22 cellular contexts compared by ENCODE assay signal in the genomic region with DNA sequence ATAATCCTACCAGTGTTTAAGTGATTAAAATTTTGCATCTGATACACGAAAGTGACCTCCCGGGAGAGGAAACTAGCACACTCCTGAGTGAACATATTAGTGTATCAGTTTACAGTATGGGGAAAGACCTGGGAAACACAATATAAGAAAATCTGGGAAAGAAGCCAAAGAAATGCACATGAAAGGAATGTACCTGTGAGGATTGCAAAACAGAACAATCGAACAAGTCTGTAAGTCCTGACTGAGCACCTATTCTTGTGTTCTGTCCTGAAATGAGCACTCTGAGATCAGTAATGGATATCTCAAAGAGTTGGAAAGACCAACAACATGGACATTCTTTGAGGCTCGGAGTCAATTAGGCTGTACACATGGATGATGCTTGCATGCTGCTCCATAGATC.
"Had no signal": no experiment of that assay in that cellular context is flagged by ENCODE, and none has a peak within 500 bp of the region (broad histone marks: within the 10 kb centered on the region; RNA-seq: fewer than 3 reads in every experiment).

No MANE protein-coding gene starts in this region.

- DNase-seq: activated CD4-positive, alpha-beta T cell treated with anti-CD3 and anti-CD28 coated beads, Interleukin-2, amount 10 ng/mL, durations not matched to agents 24 days and 14 days; activated CD8-positive, alpha-beta memory T cell treated with anti-CD3 and anti-CD28 coated beads, Interleukin-2, amount 10 ng/mL, durations not matched to agents 7 days and 5 days; activated CD8-positive, alpha-beta T cell treated with anti-CD3 and anti-CD28 coated beads for 36 hours; activated effector memory CD4-positive, alpha-beta T cell treated with anti-CD3 and anti-CD28 coated beads, Interleukin-2, amount 50 U/mL, for 16 hours; activated naive CD4-positive, alpha-beta T cell treated with anti-CD3 and anti-CD28 coated beads, Interleukin-2, amount 10 ng/mL, durations not matched to agents 7 days and 5 days; activated T-cell treated with anti-CD3 and anti-CD28 coated beads for 4 hours; effector CD4-positive, alpha-beta T cell; foreskin melanocyte; immature natural killer cell; kidney glomerular epithelial cell; left ventricle myocardium inferior; naive thymus-derived CD8-positive, alpha-beta T cell; retina; spleen; stimulated activated CD4-positive, alpha-beta T cell treated with anti-CD3 and anti-CD28 coated beads, Interleukin-4, amount 100 ng/mL, for 1 hour; stimulated activated naive CD4-positive, alpha-beta T cell; testis; trophoblast cell; uterus had no signal

- FAIRE-seq: endometrium had no signal

- H3K27me3 ChIP-seq: neural progenitor cell, spleen, testis, uterus had no signal

- H3K36me3 ChIP-seq: left ventricle myocardium inferior, neural progenitor cell, spleen, uterus had no signal

- ATAC-seq: activated CD4-positive, CD25-positive, alpha-beta regulatory T cell treated with anti-CD3 and anti-CD28 coated beads, Interleukin-2, amount 50 U/mL, for 24 hours; activated CD8-positive, alpha-beta memory T cell treated with anti-CD3 and anti-CD28 coated beads, Interleukin-2, amount 10 ng/mL, durations not matched to agents 7 days and 5 days; activated CD8-positive, alpha-beta T cell treated with anti-CD3 and anti-CD28 coated beads for 36 hours; naive thymus-derived CD8-positive, alpha-beta T cell had no signal

- H3K4me3 ChIP-seq: left ventricle myocardium inferior, neural progenitor cell, spleen, testis, uterus had no signal
